ENCODE assay signal across 9 cellular contexts in genomic region chr5:124162782-124163532, GRCh38.
DNase-seq lines count a peak whose midpoint lies in the region; ATAC-seq and TF ChIP-seq lines count a peak whose summit lies in the region.
"Had no signal": no experiment of that assay in that cellular context is flagged by ENCODE, and none has a peak within 500 bp of the region (broad histone marks: within the 10 kb centered on the region; RNA-seq: fewer than 3 reads in every experiment).

No MANE protein-coding gene starts in this region.

- no peak overlapping the region for H3K4me3 Mint-ChIP-seq in activated T-cell treated with anti-CD3 and anti-CD28 coated beads, Interleukin-2, amount 50 U/mL, for 24 hours
- H3K4me3 Mint-ChIP-seq: T-helper 1 cell treated with Interleukin-12 subunit alpha and Interleukin-12 subunit beta and Interleukin-4 antibody, amounts not matched to agents 30 μg/mL and 1 μg/mL, for 36 hours had no signal

- no peaks in the 10 kb centered on the region for H3K36me3 ChIP-seq in neuron (ENCODE audit: insufficient read depth, low read length)

- H2AFZ ChIP-seq in neuron (ENCODE audit: low read depth, low read length) = peak overlapping the region; percentile 82

- peaks cover 1% of the 10 kb centered on the region for H3K9me3 Mint-ChIP-seq in activated T-cell treated with anti-CD3 and anti-CD28 coated beads, Interleukin-2, amount 50 U/mL, for 24 hours
- H3K9me3 Mint-ChIP-seq: T-helper 1 cell treated with Interleukin-12 subunit alpha and Interleukin-12 subunit beta and Interleukin-4 antibody, amounts not matched to agents 30 μg/mL and 1 μg/mL, for 36 hours had no signal

- ATAC-seq in GM21619 (IDR thresholded peaks at IDR 0.05; ENCODE audit: unreplicated experiment) = no peak
- ATAC-seq in HG03097 (IDR thresholded peaks at IDR 0.05; ENCODE audit: low FRiP score, unreplicated experiment) = no peak

- H3K4me3 ChIP-seq in choroid plexus epithelial cell (ENCODE audit: low read depth, low read length) (peak overlapping the region; percentile 0), neuron (ENCODE audit: low read length) (no peak overlapping the region)

- H3K9me3 ChIP-seq in neuron (ENCODE audit: low read length) = peaks cover 2% of the 10 kb centered on the region

- H3K36me3 Mint-ChIP-seq in activated T-cell treated with anti-CD3 and anti-CD28 coated beads, Interleukin-2, amount 50 U/mL, for 24 hours (ENCODE audit: low read depth) = no peaks in the 10 kb centered on the region

- TF ChIP-seq CTCF in choroid plexus epithelial cell (conservative IDR thresholded peaks at IDR 0.05; ENCODE audit: low read depth, low read length) = no peak

- H3K4me1 Mint-ChIP-seq in activated T-cell treated with anti-CD3 and anti-CD28 coated beads, Interleukin-2, amount 50 U/mL, for 24 hours (ENCODE audit: low read depth) = peaks cover 8% of the 10 kb centered on the region

- H3K27me3 ChIP-seq in neuron (ENCODE audit: insufficient read depth, low read length) = no peaks in the 10 kb centered on the region

- H3K27ac Mint-ChIP-seq in activated T-cell treated with anti-CD3 and anti-CD28 coated beads, Interleukin-2, amount 50 U/mL, for 24 hours = no peak overlapping the region
- H3K27ac Mint-ChIP-seq: T-helper 1 cell treated with Interleukin-12 subunit alpha and Interleukin-12 subunit beta and Interleukin-4 antibody, amounts not matched to agents 30 μg/mL and 1 μg/mL, for 36 hours had no signal

- DNase-seq in ELR (ENCODE audit: low read depth) (peak; percentile 1), NCI-H2196 (lab: John Stamatoyannopoulos, UW; ENCODE audit: unreplicated experiment) (peak; percentile 57), choroid plexus epithelial cell (ENCODE audit: low read depth) (peak; percentile 26), HPDE6-E6E7 (ENCODE audit: extremely low spot score) (no peak)
- no peak for DNase-seq in activated T-cell treated with anti-CD3 and anti-CD28 coated beads, Interleukin-2, amount 50 U/mL, for 24 hours

- H3K27me3 Mint-ChIP-seq in activated T-cell treated with anti-CD3 and anti-CD28 coated beads, Interleukin-2, amount 50 U/mL, for 24 hours = no peaks in the 10 kb centered on the region

- peaks cover 9% of the 10 kb centered on the region for H3K4me1 ChIP-seq in neuron (ENCODE audit: insufficient read depth, low read length)

Comparison
In these comparisons a context has a peak if more than half of its experiments do, and no peak if none do; other contexts are left out.
1. DNase-seq: peak in ELR (single experiment), NCI-H2196 (single experiment) and choroid plexus epithelial cell (single experiment); none in HPDE6-E6E7 (single experiment) and activated T-cell treated with anti-CD3 and anti-CD28 coated beads, Interleukin-2, amount 50 U/mL, for 24 hours (single experiment).